ENCODE assay signal across 11 cellular contexts in genomic region chr15:29736745-29737023, GRCh38.
DNase-seq lines count a peak whose midpoint lies in the region; ATAC-seq and TF ChIP-seq lines count a peak whose summit lies in the region.
"Had no signal": no experiment of that assay in that cellular context is flagged by ENCODE, and none has a peak within 500 bp of the region (broad histone marks: within the 10 kb centered on the region; RNA-seq: fewer than 3 reads in every experiment).

No MANE protein-coding gene starts in this region.

- H3K27ac ChIP-seq in epithelial cell of prostate = peak overlapping the region; percentile 48
- peak overlapping the region in 1 of 3 donors; percentile 52 for H3K27ac ChIP-seq in right lobe of liver
- H3K27ac ChIP-seq in tibial artery = no peak overlapping the region

- in situ Hi-C loops in Caki2 (cut with HindIII; ENCODE audit: low pct_unique_long_range_greater_than_20kb, low sequenced_read_pairs) = no loop called here
- in situ Hi-C loops in GM13976 (cut with MboI; ENCODE audit: low sequenced_read_pairs, unreplicated experiment) = no loop called here

- intact Hi-C loops in right lobe of liver (cut with DNase I) (no loop called here), tibial artery (cut with DNase I; ENCODE audit: low total_unique reads) (loop anchor here (10.0 kb wide), 1 partner anchor 58 kb away; no protein-coding TSS in a partner anchor)

- H3K9me3 ChIP-seq in right lobe of liver (no peaks in the 10 kb centered on the region), tibial artery (no peaks in the 10 kb centered on the region)

- H3K4me3 ChIP-seq in right lobe of liver (no peak overlapping the region), tibial artery (no peak overlapping the region)

- no peaks in the 10 kb centered on the region for H3K27me3 ChIP-seq in right lobe of liver
- H3K27me3 ChIP-seq in tibial artery = no peaks in the 10 kb centered on the region

- no peak for TF ChIP-seq POLR2A in right lobe of liver (IDR thresholded peaks at IDR 0.05)

- DNase-seq in Caki2 (ENCODE audit: low read depth) (peak; percentile 75), LoVo (ENCODE audit: low spot score) (peak; percentile 90), epithelial cell of prostate (ENCODE audit: low read depth, low spot score) (peak; percentile 18), right lobe of liver (peak in 1 of 3 donors; percentile 45), tibial artery (no peak), T-helper 9 cell (no peak), GM13976 (ENCODE audit: low spot score) (no peak)
- DNase-seq: CD4-positive, CD25-positive, alpha-beta regulatory T cell; H9; NCI-H2171 treated with DMSO at 0.1 percent for 48 hours had no signal

- TF ChIP-seq CTCF in right lobe of liver (IDR thresholded peaks at IDR 0.05) (no peak), tibial artery (IDR thresholded peaks at IDR 0.05) (no peak), GM13976 (IDR thresholded peaks at IDR 0.05; ENCODE audit: borderline replicate concordance, control extremely low read depth, extremely low read depth, insufficient read depth, missing control alignments) (no peak)

- H3K36me3 ChIP-seq in right lobe of liver = peaks cover 0 to 24% (median 10%) of the 10 kb centered on the region in 4 donors
- peaks cover 69 to 81% (median 76%) of the 10 kb centered on the region in 3 donors for H3K36me3 ChIP-seq in tibial artery

- 64% methylated on average over 2 of the region's 2 CpGs for WGBS in right lobe of liver (ENCODE audit: insufficient coverage, low coverage, low lambda C conversion rate, missing lambda C conversion rate)

- peak in 3 of 4 donors; percentile 53 to 89 (median 79) for ATAC-seq in right lobe of liver
- ATAC-seq in HG03280 (IDR thresholded peaks at IDR 0.05; ENCODE audit: unreplicated experiment) = no peak

- H3K4me1 ChIP-seq in right lobe of liver (peaks cover 0 to 16% (median 2%) of the 10 kb centered on the region in 4 donors), tibial artery (peaks cover 0 to 3% (median 0%) of the 10 kb centered on the region in 4 donors)

Comparison
In these comparisons a context has a peak if more than half of its experiments do, and no peak if none do; other contexts are left out.
1. DNase-seq: peak in Caki2 (single experiment), LoVo (single experiment) and epithelial cell of prostate (single experiment); none in tibial artery (0 of 2), T-helper 9 cell (single experiment) and GM13976 (single experiment).